Comparison of ENCODE assay signal across 25 cellular contexts in the genomic region with DNA sequence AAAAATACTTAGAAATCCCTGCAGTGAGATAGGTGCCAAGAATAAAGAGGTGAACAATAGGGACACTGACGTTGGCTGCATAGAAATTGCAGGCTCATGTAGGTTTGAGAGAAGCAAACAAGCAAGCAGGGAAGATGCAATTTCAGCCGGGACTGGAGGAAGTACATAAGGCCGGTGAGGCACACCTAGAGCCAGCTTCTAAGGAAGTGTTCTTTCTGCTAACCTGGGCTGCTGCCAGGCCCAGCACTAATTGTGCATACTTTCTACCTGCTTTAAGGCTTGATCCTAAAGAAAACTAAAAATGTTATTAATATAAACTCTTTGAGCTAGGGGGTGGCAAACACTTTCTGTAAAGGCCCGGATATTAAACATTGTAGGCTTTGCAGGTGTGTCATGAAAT.
DNase-seq lines count a peak whose midpoint lies in the region; ATAC-seq and TF ChIP-seq lines count a peak whose summit lies in the region.
"Had no signal": no experiment of that assay in that cellular context is flagged by ENCODE, and none has a peak within 500 bp of the region (broad histone marks: within the 10 kb centered on the region; RNA-seq: fewer than 3 reads in every experiment).

No MANE protein-coding gene starts in this region.

- H3F3A ChIP-seq in OCI-LY1 (ENCODE audit: insufficient read depth, low read length) = peaks cover 13% of the 10 kb centered on the region; the same call in 1 of the 2 replicates

- no peak for TF ChIP-seq CTCF in OCI-LY1 (IDR thresholded peaks at IDR 0.05; ENCODE audit: low read length)
- TF ChIP-seq CTCF in upper lobe of right lung (IDR thresholded peaks at IDR 0.05) = no peak

- POLR2A ChIA-PET in T-cell (lab: Charles Lee) = no interaction called here

- no peaks in the 10 kb centered on the region for H3K9me2 ChIP-seq in OCI-LY1 (ENCODE audit: low read depth, low read length)

- peaks cover 99% of the 10 kb centered on the region for H3K4me1 ChIP-seq in OCI-LY1 (ENCODE audit: insufficient read depth, low read length, severe bottlenecking)
- H3K4me1 ChIP-seq in upper lobe of right lung = no peaks in the 10 kb centered on the region
- H3K4me1 ChIP-seq: HAP-1 had no signal

- intact Hi-C loops in left colon (cut with DNase I, micrococcal nuclease) = no loop called here
- intact Hi-C loops in upper lobe of right lung (cut with DNase I) = no loop called here

- H2AFZ ChIP-seq in OCI-LY1 (ENCODE audit: low read length) = no peak overlapping the region

- H3K4me2 ChIP-seq in OCI-LY1 (ENCODE audit: low read length) = peak overlapping the region; percentile 38; the same call in 1 of the 2 replicates

- no peaks in the 10 kb centered on the region for H4K20me1 ChIP-seq in OCI-LY1 (ENCODE audit: insufficient read depth, low read length)

- H3K4me3 ChIP-seq in OCI-LY1 (ENCODE audit: low read depth, low read length, poor library complexity, severe bottlenecking) (no peak overlapping the region), upper lobe of right lung (no peak overlapping the region)
- H3K4me3 ChIP-seq: HAP-1, tibial nerve had no signal

- H3K27ac ChIP-seq in OCI-LY1 (ENCODE audit: low read depth, low read length, poor library complexity, severe bottlenecking) (peak overlapping the region; percentile 93), upper lobe of right lung (no peak overlapping the region)
- H3K27ac ChIP-seq: tibial nerve had no signal

- CTCF ChIA-PET in T-cell (lab: Charles Lee) = interaction anchor here (0.5 to 0.6 kb wide), 2 partner anchors 13 to 142 kb away, joined by 3 read pairs; no protein-coding TSS in a partner anchor

- H3K36me3 ChIP-seq in OCI-LY1 (ENCODE audit: insufficient read depth, low read length) = no peaks in the 10 kb centered on the region
- H3K36me3 ChIP-seq in upper lobe of right lung = no peaks in the 10 kb centered on the region
- H3K36me3 ChIP-seq: HAP-1, tibial nerve had no signal

- H3K79me2 ChIP-seq in OCI-LY1 (ENCODE audit: insufficient read depth, low read length) = no peaks in the 10 kb centered on the region

- H3K9me3 ChIP-seq in OCI-LY1 (ENCODE audit: low read length) (no peaks in the 10 kb centered on the region), upper lobe of right lung (no peaks in the 10 kb centered on the region)
- H3K9me3 ChIP-seq: HAP-1, tibial nerve had no signal

- no peak overlapping the region for H3K27ac Mint-ChIP-seq in T-cell
- H3K27ac Mint-ChIP-seq: activated CD8-positive, alpha-beta memory T cell treated with anti-CD3 and anti-CD28 coated beads, Interleukin-2, amount 10 ng/mL, durations not matched to agents 7 days and 5 days; activated naive CD8-positive, alpha-beta T cell treated with anti-CD3 and anti-CD28 coated beads for 36 hours; activated T-helper 17 cell treated with anti-CD3 and anti-CD28 coated beads, Interleukin-2, amount 50 U/mL, for 72 hours; CD4-positive, alpha-beta T cell; effector memory CD8-positive, alpha-beta T cell; natural killer cell treated with Interleukin-12 subunit alpha and Interleukin-12 subunit beta and Interleukin-15 and Interleukin-18, amount 100 ng/mL, for 72 hours had no signal

- H3K4me3 Mint-ChIP-seq in T-cell = no peak overlapping the region
- H3K4me3 Mint-ChIP-seq: activated CD8-positive, alpha-beta memory T cell treated with anti-CD3 and anti-CD28 coated beads, Interleukin-2, amount 10 ng/mL, durations not matched to agents 7 days and 5 days; activated naive CD8-positive, alpha-beta T cell treated with anti-CD3 and anti-CD28 coated beads for 36 hours; activated T-helper 17 cell treated with anti-CD3 and anti-CD28 coated beads, Interleukin-2, amount 50 U/mL, for 72 hours; CD4-positive, alpha-beta T cell; effector memory CD8-positive, alpha-beta T cell; natural killer cell treated with Interleukin-12 subunit alpha and Interleukin-12 subunit beta and Interleukin-15 and Interleukin-18, amount 100 ng/mL, for 72 hours had no signal

- no peaks in the 10 kb centered on the region for H3K36me3 Mint-ChIP-seq in T-cell
- H3K36me3 Mint-ChIP-seq: activated CD8-positive, alpha-beta memory T cell treated with anti-CD3 and anti-CD28 coated beads, Interleukin-2, amount 10 ng/mL, durations not matched to agents 7 days and 5 days; activated naive CD8-positive, alpha-beta T cell treated with anti-CD3 and anti-CD28 coated beads for 36 hours; natural killer cell treated with Interleukin-12 subunit alpha and Interleukin-12 subunit beta and Interleukin-15 and Interleukin-18, amount 100 ng/mL, for 72 hours had no signal

- DNase-seq in COLO668 (lab: John Stamatoyannopoulos, UW; ENCODE audit: unreplicated experiment) = peak; percentile 53
- peak; percentile 62 for DNase-seq in NCI-H1105 (lab: John Stamatoyannopoulos, UW)
- peak; percentile 29 to 61 for DNase-seq in left colon
- DNase-seq in T-cell = no peak
- DNase-seq in upper lobe of right lung = no peak
- DNase-seq in activated CD8-positive, alpha-beta memory T cell treated with anti-CD3 and anti-CD28 coated beads, Interleukin-2, amount 50 U/mL, for 48 hours = no peak
- DNase-seq: activated CD4-positive, alpha-beta T cell treated with anti-CD3 and anti-CD28 coated beads for 48 hours; activated CD8-positive, alpha-beta memory T cell treated with anti-CD3 and anti-CD28 coated beads, Interleukin-2, amount 10 ng/mL, durations not matched to agents 7 days and 5 days; activated naive CD8-positive, alpha-beta T cell treated with anti-CD3 and anti-CD28 coated beads for 36 hours; CD4-positive, alpha-beta T cell; effector memory CD8-positive, alpha-beta T cell; glutamatergic neuron; Karpas-422; NCI-H1092; NCI-H524 treated with DMSO at 0.1 percent for 48 hours; OCI-M1; SIG-M5; stimulated activated CD4-positive, alpha-beta T cell treated with anti-CD3 and anti-CD28 coated beads, Interleukin-1b, Interleukin-23, amount 100 ng/mL, for 48 hours; stimulated activated naive CD4-positive, alpha-beta T cell treated with Interleukin-2 at 50 U/mL for 16 hours had no signal

- peak overlapping the region; percentile 28; the same call in 1 of the 2 replicates for H3K9ac ChIP-seq in OCI-LY1 (ENCODE audit: low read length)

- ATAC-seq in left colon (peak; percentile 96), T-cell (replicated peaks in 1 of 4) (no peak), HG03342 (IDR thresholded peaks at IDR 0.05; ENCODE audit: unreplicated experiment) (no peak), upper lobe of right lung (no peak)
- ATAC-seq: activated CD8-positive, alpha-beta memory T cell treated with anti-CD3 and anti-CD28 coated beads, Interleukin-2, amount 10 ng/mL, durations not matched to agents 7 days and 5 days; activated T-helper 17 cell treated with anti-CD3 and anti-CD28 coated beads, Interleukin-2, amount 50 U/mL, for 72 hours; effector memory CD8-positive, alpha-beta T cell had no signal

- H3K27me3 ChIP-seq in OCI-LY1 (ENCODE audit: insufficient read depth, low read length) = no peaks in the 10 kb centered on the region
- no peaks in the 10 kb centered on the region for H3K27me3 ChIP-seq in upper lobe of right lung
- H3K27me3 ChIP-seq: tibial nerve had no signal

- H3K9me3 Mint-ChIP-seq in T-cell = no peaks in the 10 kb centered on the region
- H3K9me3 Mint-ChIP-seq: activated naive CD8-positive, alpha-beta T cell treated with anti-CD3 and anti-CD28 coated beads for 36 hours; activated T-helper 17 cell treated with anti-CD3 and anti-CD28 coated beads, Interleukin-2, amount 50 U/mL, for 72 hours; CD4-positive, alpha-beta T cell; effector memory CD8-positive, alpha-beta T cell; natural killer cell treated with Interleukin-12 subunit alpha and Interleukin-12 subunit beta and Interleukin-15 and Interleukin-18, amount 100 ng/mL, for 72 hours had no signal

- H3K27me3 Mint-ChIP-seq in T-cell = no peaks in the 10 kb centered on the region
- H3K27me3 Mint-ChIP-seq: activated CD8-positive, alpha-beta memory T cell treated with anti-CD3 and anti-CD28 coated beads, Interleukin-2, amount 10 ng/mL, durations not matched to agents 7 days and 5 days; activated T-helper 17 cell treated with anti-CD3 and anti-CD28 coated beads, Interleukin-2, amount 50 U/mL, for 72 hours; CD4-positive, alpha-beta T cell; effector memory CD8-positive, alpha-beta T cell; natural killer cell treated with Interleukin-12 subunit alpha and Interleukin-12 subunit beta and Interleukin-15 and Interleukin-18, amount 100 ng/mL, for 72 hours had no signal

- peaks cover 10 to 19% (median 11%) of the 10 kb centered on the region in 3 donors for H3K4me1 Mint-ChIP-seq in T-cell

Comparison
In these comparisons a context has a peak if more than half of its experiments do, and no peak if none do; other contexts are left out.
1. DNase-seq: peak in COLO668 (single experiment), NCI-H1105 (single experiment) and left colon (2 of 2); none in T-cell (0 of 34), upper lobe of right lung (single experiment) and activated CD8-positive, alpha-beta memory T cell treated with anti-CD3 and anti-CD28 coated beads, Interleukin-2, amount 50 U/mL, for 48 hours (single experiment).